Comparison of ENCODE assay signal across 20 cellular contexts in genomic region chr2:109489296-109489695, GRCh38.
DNase-seq lines count a peak whose midpoint lies in the region; ATAC-seq, FAIRE-seq and TF ChIP-seq lines count a peak whose summit lies in the region.
"Had no signal": no experiment of that assay in that cellular context is flagged by ENCODE, and none has a peak within 500 bp of the region (broad histone marks: within the 10 kb centered on the region; RNA-seq: fewer than 3 reads in every experiment).

No MANE protein-coding gene starts in this region.

- intact Hi-C loops in IMR-90 (cut with micrococcal nuclease), result no loop called here

- no peaks in the 10 kb centered on the region for H3K27me3 ChIP-seq in BLaER1
- H3K27me3 ChIP-seq in IMR-90 (ENCODE audit: control insufficient read depth, insufficient read depth, low read length), result no peaks in the 10 kb centered on the region
- no peaks in the 10 kb centered on the region for H3K27me3 ChIP-seq in mesenchymal stem cell (ENCODE audit: control insufficient read depth in 1 of 2, insufficient read depth in 1 of 2, low read length in 2 of 2)

- H4K20me1 ChIP-seq in BLaER1 (no peaks in the 10 kb centered on the region), IMR-90 (ENCODE audit: insufficient read depth, low read length) (no peaks in the 10 kb centered on the region)

- DNase-seq in IMR-90 (no peak), mesenchymal stem cell (no peak), urothelium cell line (ENCODE audit: low spot score) (no peak), DMS53 (lab: John Stamatoyannopoulos, UW) (no peak)
- DNase-seq: Caco-2; CD4-positive, CD25-positive, alpha-beta regulatory T cell; CD8-positive, alpha-beta T cell; DMS153; DMS79; EL; GDM1; H7; HCEC 1CT had no signal

- H3K4ac ChIP-seq in IMR-90 (ENCODE audit: low read depth, low read length), result peak overlapping the region; percentile 91; the same call in 1 of the 2 replicates
- no peak overlapping the region for H3K4ac ChIP-seq in mesenchymal stem cell (ENCODE audit: low read depth in 1 of 2, low read length in 2 of 2)

- no peak overlapping the region for H4K5ac ChIP-seq in IMR-90 (ENCODE audit: low read depth, low read length)

- TF ChIP-seq CTCF in IMR-90 (conservative IDR thresholded peaks at IDR 0.05; ENCODE audit: low read depth, low read length), result no peak

- H4K8ac ChIP-seq in IMR-90 (ENCODE audit: low read depth in 2 of 2, low read length in 2 of 2), result peak overlapping the region in 1 of 2 experiments; percentile 22; a peak in 1 of 4 replicates
- no peak overlapping the region for H4K8ac ChIP-seq in mesenchymal stem cell (ENCODE audit: low read length)

- FAIRE-seq in urothelium cell line (lab: Jason Lieb, UNC), result peak; percentile 32
- FAIRE-seq: GM12878, GM19239, H1 had no signal

- H4K91ac ChIP-seq in IMR-90 (ENCODE audit: insufficient read depth, low read depth, low read length) (peak overlapping the region; percentile 92; the same call in 1 of the 2 replicates), mesenchymal stem cell (ENCODE audit: low read length) (no peak overlapping the region)

- H3K14ac ChIP-seq in IMR-90 (replicated peaks; ENCODE audit: low read depth, low read length), result 0 out of 2 replicates have a peak overlapping the region, but pooled peaks have one; percentile 9
- no peak overlapping the region for H3K14ac ChIP-seq in mesenchymal stem cell (ENCODE audit: low read length in 2 of 2)

- H3K4me2 ChIP-seq in BLaER1, result no peak overlapping the region
- no peak overlapping the region for H3K4me2 ChIP-seq in IMR-90 (ENCODE audit: low read depth, low read length)
- H3K4me2 ChIP-seq in mesenchymal stem cell (ENCODE audit: low read length, poor library complexity, severe bottlenecking), result no peak overlapping the region

- TF ChIP-seq POLR2A in IMR-90 (IDR thresholded peaks at IDR 0.05; ENCODE audit: low read depth, low read length), result no peak

- POLR2A ChIA-PET in IMR-90 (lab: Charles Lee; ENCODE audit: unreplicated experiment), result no interaction called here

- no peak for TF ChIP-seq RAD21 in IMR-90 (IDR thresholded peaks at IDR 0.05; ENCODE audit: low read length)

- H3K36me3 ChIP-seq in BLaER1 (peaks cover 46% of the 10 kb centered on the region), IMR-90 (ENCODE audit: control insufficient read depth, insufficient read depth, low read length) (peaks cover 20% of the 10 kb centered on the region), mesenchymal stem cell (ENCODE audit: control insufficient read depth in 1 of 2, insufficient read depth in 2 of 2, low read depth in 1 of 2, low read length in 2 of 2) (peaks cover 12% of the 10 kb centered on the region in 2 experiments)

- H3K27ac ChIP-seq in BLaER1, result peak overlapping the region; percentile 44; the same call in 1 of the 2 replicates
- no peak overlapping the region for H3K27ac ChIP-seq in IMR-90 (ENCODE audit: insufficient read depth, low read length)
- H3K27ac ChIP-seq in mesenchymal stem cell (ENCODE audit: low read length, poor library complexity, severe bottlenecking), result no peak overlapping the region
- H3K27ac ChIP-seq: C4-2B, GM23248 had no signal

- dilution Hi-C loops in IMR-90 (cut with HindIII; ENCODE audit: low sequenced_read_pairs, unreplicated experiment), result no loop called here

- no peak overlapping the region for H2BK12ac ChIP-seq in mesenchymal stem cell (ENCODE audit: low read length in 2 of 2)

- H2BK5ac ChIP-seq in IMR-90 (ENCODE audit: low read depth, low read length, poor library complexity, severe bottlenecking), result no peak overlapping the region
- H2BK5ac ChIP-seq in mesenchymal stem cell (ENCODE audit: low read depth, low read length, poor library complexity, severe bottlenecking), result no peak overlapping the region

- H3K4me1 ChIP-seq in BLaER1, result peaks cover 47% of the 10 kb centered on the region
- H3K4me1 ChIP-seq in IMR-90 (ENCODE audit: control insufficient read depth, insufficient read depth, low read length), result peaks cover 24% of the 10 kb centered on the region
- peaks cover 29% of the 10 kb centered on the region for H3K4me1 ChIP-seq in mesenchymal stem cell (ENCODE audit: control insufficient read depth, insufficient read depth, low read depth, low read length)
- H3K4me1 ChIP-seq: Caco-2 had no signal

- BruUV-seq in IMR-90 (replicated peaks; lab: Mats Ljungman, UMichigan), result no TSS peak

- H3K23ac ChIP-seq in IMR-90 (ENCODE audit: low read depth, low read length), result no peak overlapping the region
- no peak overlapping the region for H3K23ac ChIP-seq in mesenchymal stem cell (ENCODE audit: low read length in 2 of 2)

- in situ Hi-C loops in IMR-90 (cut with MboI; ENCODE audit: low sequenced_read_pairs), result no loop called here

- H3K56ac ChIP-seq in IMR-90 (ENCODE audit: extremely low read depth, insufficient read depth, low read length), result no peak overlapping the region

- H3K79me1 ChIP-seq in IMR-90 (ENCODE audit: low read depth in 1 of 2, low read length in 2 of 2) (peaks cover 6 to 55% of the 10 kb centered on the region in 2 experiments; a peak in 2 of 4 replicates), mesenchymal stem cell (replicated peaks; ENCODE audit: low read length, poor library complexity, severe bottlenecking) (no peaks in the 10 kb centered on the region)

- no peak overlapping the region; the same call in 1 of the 2 replicates for H2BK20ac ChIP-seq in IMR-90 (ENCODE audit: low read depth, low read length)

- WGBS in IMR-90 (ENCODE audit: extremely low coverage in 2 of 2, insufficient read length in 1 of 2), 2 experiments, result 100% methylated on average over 1 of the region's 9 CpGs; no CpG with 5 or more reads in 1 of the 2 experiments
- 98% methylated on average over 9 of the region's 9 CpGs for WGBS in mesenchymal stem cell

- no peak overlapping the region for H2AK9ac ChIP-seq in IMR-90 (replicated peaks; ENCODE audit: low read depth, low read length, poor library complexity)

- H3K9me3 ChIP-seq in BLaER1 (no peaks in the 10 kb centered on the region), IMR-90 (ENCODE audit: control insufficient read depth, insufficient read depth, low read length) (no peaks in the 10 kb centered on the region), mesenchymal stem cell (ENCODE audit: control insufficient read depth, low read length) (no peaks in the 10 kb centered on the region)
- H3K9me3 ChIP-seq: Caco-2 had no signal

- no peak for ATAC-seq in IMR-90 (ENCODE audit: low read depth)
- no peak for ATAC-seq in HG03520 (IDR thresholded peaks at IDR 0.05; ENCODE audit: unreplicated experiment)
- ATAC-seq: CD8-positive, alpha-beta T cell; GM12878 had no signal

- H3K9me1 ChIP-seq in IMR-90 (ENCODE audit: insufficient read depth, low read length), result peaks cover 40% of the 10 kb centered on the region

- no peak overlapping the region for H3K4me3 ChIP-seq in BLaER1
- no peak overlapping the region for H3K4me3 ChIP-seq in IMR-90 (ENCODE audit: insufficient read depth, low read depth, low read length)
- no peak overlapping the region for H3K4me3 ChIP-seq in mesenchymal stem cell (ENCODE audit: insufficient read depth in 1 of 2, low read depth in 1 of 2, low read length in 2 of 2)
- H3K4me3 ChIP-seq: GM12878, GM23248 had no signal

- H2BK15ac ChIP-seq in IMR-90 (ENCODE audit: low read depth, low read length) (peak overlapping the region; percentile 52; the same call in 1 of the 3 replicates), mesenchymal stem cell (ENCODE audit: low read depth, poor library complexity, severe bottlenecking) (no peak overlapping the region)

- H3K18ac ChIP-seq in IMR-90 (ENCODE audit: low read depth, low read length) (peak overlapping the region; percentile 33; the same call in 1 of the 2 replicates), mesenchymal stem cell (ENCODE audit: low read depth in 1 of 2, low read length in 2 of 2) (no peak overlapping the region)

- H2AFZ ChIP-seq in IMR-90 (replicated peaks; ENCODE audit: low read length, poor library complexity) (no peak overlapping the region), mesenchymal stem cell (ENCODE audit: low read depth, low read length) (no peak overlapping the region)
- H2AFZ ChIP-seq: GM23248 had no signal

- H3K9ac ChIP-seq in BLaER1 (no peak overlapping the region), IMR-90 (ENCODE audit: low read depth, low read length) (no peak overlapping the region), mesenchymal stem cell (ENCODE audit: low read length) (no peak overlapping the region)
- H3K9ac ChIP-seq: GM23248 had no signal

- peak overlapping the region; percentile 91; the same call in 1 of the 2 replicates for H2BK120ac ChIP-seq in IMR-90 (ENCODE audit: low read depth, low read length)
- H2BK120ac ChIP-seq in mesenchymal stem cell (ENCODE audit: low read depth, low read length), result no peak overlapping the region

- CTCF ChIA-PET in IMR-90 (lab: Yijun Ruan, JAX), result no interaction called here

- H2AK5ac ChIP-seq in IMR-90 (ENCODE audit: low read depth, low read length), result peak overlapping the region; percentile 95; the same call in 1 of the 2 replicates
- peak overlapping the region; percentile 83 for H2AK5ac ChIP-seq in mesenchymal stem cell (ENCODE audit: low read length, severe bottlenecking)

TF ChIP-seq in IMR-90, 13 proteins besides CTCF, POLR2A, EP300 and RAD21 (continues in another document):
- TF ChIP-seq, protein P1, sequence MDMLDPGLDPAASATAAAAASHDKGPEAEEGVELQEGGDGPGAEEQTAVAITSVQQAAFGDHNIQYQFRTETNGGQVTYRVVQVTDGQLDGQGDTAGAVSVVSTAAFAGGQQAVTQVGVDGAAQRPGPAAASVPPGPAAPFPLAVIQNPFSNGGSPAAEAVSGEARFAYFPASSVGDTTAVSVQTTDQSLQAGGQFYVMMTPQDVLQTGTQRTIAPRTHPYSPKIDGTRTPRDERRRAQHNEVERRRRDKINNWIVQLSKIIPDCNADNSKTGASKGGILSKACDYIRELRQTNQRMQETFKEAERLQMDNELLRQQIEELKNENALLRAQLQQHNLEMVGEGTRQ (IDR thresholded peaks at IDR 0.05; ENCODE audit: low read depth, low read length), result no peak
- no peak for TF ChIP-seq SMC3 (IDR thresholded peaks at IDR 0.05; ENCODE audit: low read depth, low read length)
- no peak for TF ChIP-seq FOS (IDR thresholded peaks at IDR 0.05; ENCODE audit: low read depth, low read length)
- no peak for TF ChIP-seq MAFK (IDR thresholded peaks at IDR 0.05; ENCODE audit: low read depth, low read length)
- TF ChIP-seq, protein P2, sequence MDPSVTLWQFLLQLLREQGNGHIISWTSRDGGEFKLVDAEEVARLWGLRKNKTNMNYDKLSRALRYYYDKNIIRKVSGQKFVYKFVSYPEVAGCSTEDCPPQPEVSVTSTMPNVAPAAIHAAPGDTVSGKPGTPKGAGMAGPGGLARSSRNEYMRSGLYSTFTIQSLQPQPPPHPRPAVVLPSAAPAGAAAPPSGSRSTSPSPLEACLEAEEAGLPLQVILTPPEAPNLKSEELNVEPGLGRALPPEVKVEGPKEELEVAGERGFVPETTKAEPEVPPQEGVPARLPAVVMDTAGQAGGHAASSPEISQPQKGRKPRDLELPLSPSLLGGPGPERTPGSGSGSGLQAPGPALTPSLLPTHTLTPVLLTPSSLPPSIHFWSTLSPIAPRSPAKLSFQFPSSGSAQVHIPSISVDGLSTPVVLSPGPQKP (IDR thresholded peaks at IDR 0.05; ENCODE audit: borderline replicate concordance, low read depth, low read length), result no peak
- no peak for TF ChIP-seq MAZ (IDR thresholded peaks at IDR 0.05; ENCODE audit: borderline replicate concordance, low read depth, low read length)
- no peak for TF ChIP-seq CEBPB (IDR thresholded peaks at IDR 0.05; ENCODE audit: low read depth, low read length)
- no peak for TF ChIP-seq CHD1 (IDR thresholded peaks at IDR 0.05; ENCODE audit: low read depth, low read length)
